15 cellular contexts compared by ENCODE assay signal in genomic region chrX:154302998-154303397, GRCh38. TPM values are rescaled to one million over a fixed set of nuclear protein-coding genes. Genes with fewer than 3 reads are reported as not detected.
"Had no signal": no experiment of that assay in that cellular context is flagged by ENCODE, and none has a peak within 500 bp of the region (broad histone marks: within the 10 kb centered on the region; RNA-seq: fewer than 3 reads in every experiment).

No MANE protein-coding gene starts in this region.

RNA-seq across cellular contexts. Expression of gene TKTL1, which starts 7.4 kb away (rescaled TPM):
- total RNA-seq: activated B cell treated with CpG ODN at 0.5 μM for 24 hours; activated CD4-positive, alpha-beta T cell treated with anti-CD3 and anti-CD28 coated beads, Interleukin-2, amount 10 ng/mL, durations not matched to agents 24 days and 14 days had no signal

RNA-seq across cellular contexts. Expression of gene TEX28, which starts 8.1 kb away (rescaled TPM):
- total RNA-seq: activated B cell treated with CpG ODN at 0.5 μM for 24 hours; activated CD4-positive, alpha-beta memory T cell treated with anti-CD3 and anti-CD28 coated beads for 36 hours; activated CD4-positive, alpha-beta memory T cell treated with anti-CD3 and anti-CD28 coated beads, Interleukin-2, amount 10 ng/mL, durations not matched to agents 7 days and 5 days; activated CD4-positive, alpha-beta T cell treated with anti-CD3 and anti-CD28 coated beads for 36 hours; activated CD4-positive, alpha-beta T cell treated with anti-CD3 and anti-CD28 coated beads, Interleukin-2, amount 10 ng/mL, durations not matched to agents 24 days and 14 days; activated CD4-positive, alpha-beta T cell treated with anti-CD3 and anti-CD28 coated beads, Interleukin-2, amount 10 ng/mL, durations not matched to agents 7 days and 5 days; activated CD8-positive, alpha-beta memory T cell treated with anti-CD3 and anti-CD28 coated beads for 36 hours; activated CD8-positive, alpha-beta memory T cell treated with anti-CD3 and anti-CD28 coated beads, Interleukin-2, amount 10 ng/mL, durations not matched to agents 7 days and 5 days; activated CD8-positive, alpha-beta T cell treated with anti-CD3 and anti-CD28 coated beads for 36 hours; activated CD8-positive, alpha-beta T cell treated with anti-CD3 and anti-CD28 coated beads, Interleukin-2, amount 10 ng/mL, durations not matched to agents 7 days and 5 days; T-cell; T-helper 1 cell treated with Interleukin-12 subunit alpha and Interleukin-12 subunit beta and Interleukin-4 antibody, amounts not matched to agents 30 ng/mL and 1 ng/mL, for 36 hours; T-helper 17 cell; T-helper 2 cell treated with Interferon-gamma antibody and Interleukin-4, amounts not matched to agents 100 ng/mL and 5 ng/mL, for 36 hours; WTC11 had no signal

RNA-seq across cellular contexts. Expression of gene OPN1MW3, which starts 45.6 kb away (rescaled TPM):
- total RNA-seq: activated B cell treated with CpG ODN at 0.5 μM for 24 hours; activated CD4-positive, alpha-beta memory T cell treated with anti-CD3 and anti-CD28 coated beads for 36 hours; activated CD4-positive, alpha-beta memory T cell treated with anti-CD3 and anti-CD28 coated beads, Interleukin-2, amount 10 ng/mL, durations not matched to agents 7 days and 5 days; activated CD4-positive, alpha-beta T cell treated with anti-CD3 and anti-CD28 coated beads for 36 hours; activated CD4-positive, alpha-beta T cell treated with anti-CD3 and anti-CD28 coated beads, Interleukin-2, amount 10 ng/mL, durations not matched to agents 24 days and 14 days; activated CD4-positive, alpha-beta T cell treated with anti-CD3 and anti-CD28 coated beads, Interleukin-2, amount 10 ng/mL, durations not matched to agents 7 days and 5 days; activated CD8-positive, alpha-beta memory T cell treated with anti-CD3 and anti-CD28 coated beads for 36 hours; activated CD8-positive, alpha-beta memory T cell treated with anti-CD3 and anti-CD28 coated beads, Interleukin-2, amount 10 ng/mL, durations not matched to agents 7 days and 5 days; activated CD8-positive, alpha-beta T cell treated with anti-CD3 and anti-CD28 coated beads for 36 hours; activated CD8-positive, alpha-beta T cell treated with anti-CD3 and anti-CD28 coated beads, Interleukin-2, amount 10 ng/mL, durations not matched to agents 7 days and 5 days; T-cell; T-helper 1 cell treated with Interleukin-12 subunit alpha and Interleukin-12 subunit beta and Interleukin-4 antibody, amounts not matched to agents 30 ng/mL and 1 ng/mL, for 36 hours; T-helper 17 cell; T-helper 2 cell treated with Interferon-gamma antibody and Interleukin-4, amounts not matched to agents 100 ng/mL and 5 ng/mL, for 36 hours; WTC11 had no signal
